Comparison of ENCODE assay signal across 11 cellular contexts in genomic region chr14:20657216-20658211, GRCh38. TPM values are rescaled to one million over a fixed set of nuclear protein-coding genes. Genes with fewer than 3 reads are reported as not detected.
A peak's percentile ranks its signal among the peaks of the same experiment; 100 is the strongest.
DNase-seq lines count a peak whose midpoint lies in the region; ATAC-seq and TF ChIP-seq lines count a peak whose summit lies in the region.
"Had no signal": no experiment of that assay in that cellular context is flagged by ENCODE, and none has a peak within 500 bp of the region (broad histone marks: within the 10 kb centered on the region; RNA-seq: fewer than 3 reads in every experiment).

No MANE protein-coding gene starts in this region.

- H3K9me2 ChIP-seq in SK-N-SH (no peaks in the 10 kb centered on the region), MM.1S (replicated peaks; ENCODE audit: insufficient read depth, low read length) (no peaks in the 10 kb centered on the region)

- no peak for TF ChIP-seq RAD21 in SK-N-SH (IDR thresholded peaks at IDR 0.05; ENCODE audit: low read length)

- no peak for DNase-seq in SK-N-SH
- DNase-seq in MM.1S = no peak
- peak; percentile 59 for DNase-seq in neural progenitor cell (ENCODE audit: low spot score)
- no peak for DNase-seq in colonic mucosa
- DNase-seq in transverse colon = no peak
- DNase-seq: GOT3 had no signal

- H3K27me3 Mint-ChIP-seq in brain (peaks cover 95% of the 10 kb centered on the region), neural progenitor cell (ENCODE audit: insufficient read depth, low read depth) (peaks cover 73% of the 10 kb centered on the region)

- CTCF ChIA-PET in SK-N-SH (lab: Yijun Ruan, JAX) = interaction anchor here (0.5 to 0.8 kb wide), 2 partner anchors 15 to 35 kb away, joined by 3 read pairs; no protein-coding TSS in a partner anchor

- H3K27ac ChIP-seq in SK-N-SH (ENCODE audit: low read depth in 2 of 2, low read length in 1 of 2) = no peak overlapping the region
- H3K27ac ChIP-seq in MM.1S (ENCODE audit: low read length) = no peak overlapping the region
- no peak overlapping the region for H3K27ac ChIP-seq in neural progenitor cell
- no peak overlapping the region for H3K27ac ChIP-seq in colonic mucosa
- H3K27ac ChIP-seq in transverse colon = no peak overlapping the region

- peak; percentile 56 for ATAC-seq in SK-N-SH treated with all-trans-retinoic acid at 6 μM for 48 hours
- ATAC-seq in GM19351 (IDR thresholded peaks at IDR 0.05; ENCODE audit: unreplicated experiment) = no peak

- POLR2A ChIA-PET in SK-N-SH (lab: Yijun Ruan, JAX) = no interaction called here

- H3K27me3 ChIP-seq in SK-N-SH (ENCODE audit: insufficient read depth) (peaks cover 82% of the 10 kb centered on the region), MM.1S (replicated peaks; ENCODE audit: insufficient read depth, low read length) (no peaks in the 10 kb centered on the region), neural progenitor cell (peaks cover 100% of the 10 kb centered on the region), colonic mucosa (peaks cover 22% of the 10 kb centered on the region), transverse colon (peaks cover 74% of the 10 kb centered on the region)

- H3K4me1 Mint-ChIP-seq in brain = peaks cover 22% of the 10 kb centered on the region
- peaks cover 8% of the 10 kb centered on the region for H3K4me1 Mint-ChIP-seq in neural progenitor cell

- in situ Hi-C loops in transverse colon (cut with MboI; ENCODE audit: low pct_ligation_motif_present in 1 of 4, low pct_unique_long_range_greater_than_20kb in 1 of 4, low sequenced_read_pairs in 3 of 4) = no loop called here

- intact Hi-C loops in colonic mucosa (cut with DNase I) (loop anchor here (5.0 kb wide), 1 partner anchor 35 kb away; no protein-coding TSS in a partner anchor), transverse colon (cut with DNase I; ENCODE audit: low total_unique reads) (no loop called here)

- H3K9me3 Mint-ChIP-seq in brain = peaks cover 0 to 3% (median 0%) of the 10 kb centered on the region in 5 experiments
- peaks cover 11% of the 10 kb centered on the region for H3K9me3 Mint-ChIP-seq in neural progenitor cell

- no peaks in the 10 kb centered on the region for H3K4me1 ChIP-seq in SK-N-SH (ENCODE audit: control insufficient read depth in 1 of 2, insufficient read depth in 2 of 2, low read depth in 1 of 2, low read length in 1 of 2)
- H3K4me1 ChIP-seq in MM.1S (ENCODE audit: low read length) = no peaks in the 10 kb centered on the region
- H3K4me1 ChIP-seq in neural progenitor cell = no peaks in the 10 kb centered on the region
- no peaks in the 10 kb centered on the region for H3K4me1 ChIP-seq in colonic mucosa
- H3K4me1 ChIP-seq in transverse colon = peaks cover 0 to 4% (median 0%) of the 10 kb centered on the region in 4 donors

- no peaks in the 10 kb centered on the region for H4K20me1 ChIP-seq in SK-N-SH (ENCODE audit: insufficient read depth)
- no peaks in the 10 kb centered on the region for H4K20me1 ChIP-seq in MM.1S (ENCODE audit: insufficient read depth, low read length)
- peaks cover 3% of the 10 kb centered on the region for H4K20me1 ChIP-seq in neural progenitor cell (ENCODE audit: low read depth)

- peaks cover 3% of the 10 kb centered on the region for H3F3A ChIP-seq in SK-N-SH (replicated peaks; ENCODE audit: insufficient read depth)
- no peaks in the 10 kb centered on the region for H3F3A ChIP-seq in MM.1S (ENCODE audit: insufficient read depth, low read length)
- peaks cover under 1% of the 10 kb centered on the region for H3F3A ChIP-seq in neural progenitor cell (ENCODE audit: low read depth)

- H2AFZ ChIP-seq in SK-N-SH (ENCODE audit: low read depth) = no peak overlapping the region
- H2AFZ ChIP-seq in MM.1S (ENCODE audit: low read length) = no peak overlapping the region
- H2AFZ ChIP-seq in neural progenitor cell (replicated peaks) = no peak overlapping the region

- H3K9me3 ChIP-seq in SK-N-SH (no peaks in the 10 kb centered on the region), MM.1S (replicated peaks; ENCODE audit: insufficient read depth, low read length) (no peaks in the 10 kb centered on the region), neural progenitor cell (ENCODE audit: low read depth) (no peaks in the 10 kb centered on the region), colonic mucosa (no peaks in the 10 kb centered on the region), transverse colon (no peaks in the 10 kb centered on the region)

- TF ChIP-seq EP300 in SK-N-SH (IDR thresholded peaks at IDR 0.05; ENCODE audit: borderline replicate concordance in 1 of 2, low read depth in 1 of 2, low read length in 1 of 2) (no peak), transverse colon (IDR thresholded peaks at IDR 0.05; ENCODE audit: low read depth) (no peak)

- TF ChIP-seq POLR2A in transverse colon (IDR thresholded peaks at IDR 0.05) = no peak

- 5% methylated on average over 26 of the region's 28 CpGs for WGBS in SK-N-SH (ENCODE audit: low lambda C conversion rate)
- 39 to 57% methylated on average over 9 to 28 of the region's 28 CpGs for WGBS in transverse colon (ENCODE audit: low coverage in 1 of 2), 2 donors

- H3K36me3 ChIP-seq in SK-N-SH (replicated peaks in 1 of 2; ENCODE audit: control insufficient read depth in 1 of 2, insufficient read depth in 2 of 2, low read length in 1 of 2) = no peaks in the 10 kb centered on the region
- H3K36me3 ChIP-seq in MM.1S (replicated peaks; ENCODE audit: insufficient read depth, low read length) = no peaks in the 10 kb centered on the region
- H3K36me3 ChIP-seq in neural progenitor cell = no peaks in the 10 kb centered on the region
- H3K36me3 ChIP-seq in colonic mucosa = no peaks in the 10 kb centered on the region
- no peaks in the 10 kb centered on the region for H3K36me3 ChIP-seq in transverse colon

- H3K4me2 ChIP-seq in SK-N-SH (no peak overlapping the region), MM.1S (ENCODE audit: low read depth, low read length) (no peak overlapping the region), neural progenitor cell (peak overlapping the region; percentile 68)

- TF ChIP-seq CTCF in SK-N-SH (IDR thresholded peaks at IDR 0.05) (no peak; the same call in 1 of the 2 replicates), MM.1S (IDR thresholded peaks at IDR 0.05; ENCODE audit: low read length) (peak; percentile 16; the same call in 1 of the 2 replicates), brain (conservative IDR thresholded peaks at IDR 0.05) (no peak), neural progenitor cell (IDR thresholded peaks at IDR 0.05) (peak; percentile 36), colonic mucosa (IDR thresholded peaks at IDR 0.05) (no peak), transverse colon (IDR thresholded peaks at IDR 0.05) (no peak)

- H3K4me3 ChIP-seq in SK-N-SH (ENCODE audit: low read depth in 2 of 2, low read length in 1 of 2) = no peak overlapping the region
- no peak overlapping the region for H3K4me3 ChIP-seq in MM.1S (ENCODE audit: low read length)
- H3K4me3 ChIP-seq in neural progenitor cell = peak overlapping the region; percentile 33
- H3K4me3 ChIP-seq in colonic mucosa = no peak overlapping the region
- no peak overlapping the region for H3K4me3 ChIP-seq in transverse colon
- H3K4me3 ChIP-seq: lung had no signal

- no peaks in the 10 kb centered on the region for H3K79me2 ChIP-seq in SK-N-SH (ENCODE audit: insufficient read depth)
- H3K79me2 ChIP-seq in MM.1S (ENCODE audit: low read length) = no peaks in the 10 kb centered on the region
- no peaks in the 10 kb centered on the region for H3K79me2 ChIP-seq in neural progenitor cell (ENCODE audit: low read depth)

- H3K4me3 Mint-ChIP-seq in brain = peak overlapping the region in 4 of 5 experiments; percentile 26 to 66 (median 52)
- peak overlapping the region; percentile 2 for H3K4me3 Mint-ChIP-seq in neural progenitor cell

- H3K27ac Mint-ChIP-seq in brain (no peak overlapping the region), neural progenitor cell (no peak overlapping the region)

- H3K9ac ChIP-seq in SK-N-SH (no peak overlapping the region), MM.1S (ENCODE audit: low read length) (no peak overlapping the region), neural progenitor cell (no peak overlapping the region), colonic mucosa (ENCODE audit: low read depth in 2 of 2, low read length in 2 of 2) (no peak overlapping the region)

- H3K36me3 Mint-ChIP-seq in brain = no peaks in the 10 kb centered on the region
- no peaks in the 10 kb centered on the region for H3K36me3 Mint-ChIP-seq in neural progenitor cell

TF ChIP-seq in SK-N-SH treated with all-trans-retinoic acid at 6 μM for 48 hours, 23 proteins besides CTCF, POLR2A, EP300 and RAD21 (continues in another document):
- TF ChIP-seq OSR1 (CRISPR knock-in tag; IDR thresholded peaks at IDR 0.05) = no peak

TF ChIP-seq in SK-N-SH, 30 proteins besides CTCF, POLR2A, EP300 and RAD21 (continues in another document):
- TF ChIP-seq POLR2AphosphoS5 (IDR thresholded peaks at IDR 0.05; ENCODE audit: low read depth, low read length) (no peak), MEF2A (IDR thresholded peaks at IDR 0.05; ENCODE audit: borderline replicate concordance, low read depth) (no peak), RFX5 (IDR thresholded peaks at IDR 0.05; ENCODE audit: low read length) (no peak), FOXM1 (IDR thresholded peaks at IDR 0.05; ENCODE audit: low read depth) (no peak)

RNA-seq across cellular contexts. Expression of gene OR6S1, which starts 16.0 kb away (rescaled TPM):
- polyA plus RNA-seq in SK-N-SH (2012; rRNA removed) = not detected in 2 replicates
- not detected in 2 replicates for polyA plus RNA-seq in SK-N-SH (2012; cell fraction: cytosol; rRNA removed)
- polyA plus RNA-seq in SK-N-SH (2012; cell fraction: nucleus; rRNA removed) = not detected in 2 replicates
- polyA plus RNA-seq in brain (ENCODE audit: insufficient read depth, low read depth, low replicate concordance) = not detected
- total RNA-seq in neural progenitor cell (ENCODE audit: low replicate concordance) = not detected in 2 replicates
- total RNA-seq in colonic mucosa = not detected
- total RNA-seq in transverse colon = not detected
- total RNA-seq: lung, NCI-H460 had no signal
- polyA plus RNA-seq: lung had no signal

RNA-seq across cellular contexts. Expression of gene RNASE4, which starts 26.8 kb away (rescaled TPM):
- polyA plus RNA-seq in SK-N-SH (2012; rRNA removed) (11.6 and 12.4 TPM in 2 replicates), brain (ENCODE audit: insufficient read depth, low read depth, low replicate concordance) (1.2 TPM)
- 7.3 and 10.8 TPM in 2 replicates for polyA plus RNA-seq in SK-N-SH (2012; cell fraction: cytosol; rRNA removed)
- 4.0 and 6.2 TPM in 2 replicates for polyA plus RNA-seq in SK-N-SH (2012; cell fraction: nucleus; rRNA removed)
- total RNA-seq in neural progenitor cell (ENCODE audit: low replicate concordance) (2.0 and 2.1 TPM in 2 replicates), colonic mucosa (10 to 100 TPM; 41.5 to 94.7 TPM), transverse colon (10 to 100 TPM; 24.7 to 78.9 (median 76.5) TPM)

RNA-seq across cellular contexts. Expression of gene ANG, which starts 31.1 kb away (rescaled TPM):
- polyA plus RNA-seq in SK-N-SH (2012; rRNA removed) (3.6 and 3.9 TPM in 2 replicates), brain (ENCODE audit: insufficient read depth, low read depth, low replicate concordance) (1.7 TPM)
- polyA plus RNA-seq in SK-N-SH (2012; cell fraction: cytosol; rRNA removed) = 3.6 and 4.0 TPM in 2 replicates
- 2.2 and 3.0 TPM in 2 replicates for polyA plus RNA-seq in SK-N-SH (2012; cell fraction: nucleus; rRNA removed)
- total RNA-seq in neural progenitor cell (ENCODE audit: low replicate concordance) (0.99 TPM in 1 of 2 replicates, not detected in the other), colonic mucosa (10 to 100 TPM; 50.0 to 73.6 TPM), transverse colon (10 to 100 TPM; 10.5 to 37.1 (median 25.7) TPM)

Comparison
In these comparisons a context has a peak if more than half of its experiments do, and no peak if none do; other contexts are left out.
1. CTCF ChIP-seq: peak in MM.1S (single experiment) and neural progenitor cell (single experiment); none in SK-N-SH (single experiment), brain (0 of 2), colonic mucosa (single experiment) and transverse colon (0 of 5).